8 cellular contexts compared by ENCODE assay signal in the genomic region with DNA sequence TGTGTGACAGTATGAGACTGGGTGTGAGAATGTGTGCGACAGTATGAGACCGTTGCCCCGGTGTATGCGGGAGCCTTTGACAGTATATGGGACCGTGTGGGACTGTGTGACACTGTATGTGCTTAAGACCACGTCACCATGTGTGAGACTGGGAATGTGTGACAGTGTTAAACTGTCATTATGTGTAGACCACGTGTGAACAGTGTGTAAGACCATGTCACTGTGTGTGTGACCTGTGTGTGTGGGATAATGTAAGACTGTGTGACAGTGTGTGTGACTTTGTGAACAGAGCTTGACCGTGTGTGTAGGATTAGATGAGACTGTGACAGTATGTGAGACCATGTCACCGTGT. TPM values are rescaled to one million over a fixed set of nuclear protein-coding genes. Genes with fewer than 3 reads are reported as not detected.
DNase-seq lines count a peak whose midpoint lies in the region; TF ChIP-seq lines count a peak whose summit lies in the region.

No MANE protein-coding gene starts in this region.

- peak overlapping the region; percentile 99 for H2AFZ ChIP-seq in GM23248
- H2AFZ ChIP-seq in fibroblast of lung (ENCODE audit: low read length): peak overlapping the region; percentile 100

- WGBS in GM23248 (ENCODE audit: low coverage in 1 of 2, low lambda C conversion rate in 2 of 2, missing lambda C conversion rate in 2 of 2), 2 experiments: 26 to 33% methylated on average over 9 of the region's 9 CpGs

- H3K27me3 ChIP-seq in GM23248 (replicated peaks; ENCODE audit: insufficient read depth): no peaks in the 10 kb centered on the region
- H3K27me3 ChIP-seq in Peyer's patch: no peaks in the 10 kb centered on the region
- H3K27me3 ChIP-seq in fibroblast of lung (ENCODE audit: control insufficient read depth, insufficient read depth, low read length): no peaks in the 10 kb centered on the region

- H3K4me1 ChIP-seq in GM23248 (ENCODE audit: insufficient read depth) (peaks cover 11% of the 10 kb centered on the region; the same call in 1 of the 2 replicates), Peyer's patch (peaks cover 0 to 8% (median 2%) of the 10 kb centered on the region in 4 donors), fibroblast of lung (ENCODE audit: control insufficient read depth, extremely low read depth, insufficient read depth, low read length) (peaks cover 2% of the 10 kb centered on the region)

- H3K36me3 ChIP-seq in GM23248 (ENCODE audit: low read depth) (peaks cover 28% of the 10 kb centered on the region), Peyer's patch (peaks cover 0 to 28% (median 0%) of the 10 kb centered on the region in 3 donors), fibroblast of lung (ENCODE audit: control insufficient read depth, insufficient read depth, low read length) (no peaks in the 10 kb centered on the region)

- H3K9ac ChIP-seq in GM23248 (peak overlapping the region; percentile 90), fibroblast of lung (ENCODE audit: insufficient read depth, low read length) (peak overlapping the region; percentile 87)

- in situ Hi-C loops in GM23248 (cut with MboI): no loop called here

- CTCF ChIA-PET in HEK293T (lab: Yijun Ruan, JAX): no interaction called here

- H4K20me1 ChIP-seq in GM23248 (ENCODE audit: insufficient read depth): no peaks in the 10 kb centered on the region
- no peaks in the 10 kb centered on the region for H4K20me1 ChIP-seq in fibroblast of lung (ENCODE audit: control insufficient read depth, extremely low read depth, insufficient read depth, low read length)

- DNase-seq in GM23248 (peak; percentile 23), Peyer's patch (no peak), fibroblast of lung (ENCODE audit: low read depth in 2 of 2) (no peak), skeletal muscle cell (ENCODE audit: low read depth) (no peak), T1000 (lab: John Stamatoyannopoulos, UW) (no peak), AG20443 (ENCODE audit: low spot score) (no peak), SW 1271 (lab: John Stamatoyannopoulos, UW) (no peak), HEK293T (ENCODE audit: extremely low spot score) (no peak)

- POLR2A ChIA-PET in HEK293T (lab: Yijun Ruan, JAX): no interaction called here

- peak overlapping the region; percentile 95 for H3K4me2 ChIP-seq in GM23248 (ENCODE audit: unreplicated experiment)
- H3K4me2 ChIP-seq in fibroblast of lung (ENCODE audit: extremely low read depth, insufficient read depth, low read length): peak overlapping the region; percentile 88

- TF ChIP-seq CTCF in Peyer's patch (IDR thresholded peaks at IDR 0.05) (no peak), fibroblast of lung (conservative IDR thresholded peaks at IDR 0.05 in 1 of 2, IDR thresholded peaks at IDR 0.05 in 1 of 2; ENCODE audit: low read depth in 1 of 2, low read length in 2 of 2) (no peak)

- H3K27ac ChIP-seq in GM23248: peak overlapping the region; percentile 85
- H3K27ac ChIP-seq in Peyer's patch: peak overlapping the region in 2 of 4 donors; percentile 98 to 99
- H3K27ac ChIP-seq in fibroblast of lung (ENCODE audit: insufficient read depth, low read length): peak overlapping the region; percentile 91

- TF ChIP-seq POLR2A in Peyer's patch (IDR thresholded peaks at IDR 0.05): no peak

- H3K4me3 ChIP-seq in GM23248 (peak overlapping the region; percentile 100), Peyer's patch (peak overlapping the region; percentile 81 to 96 (median 86)), fibroblast of lung (replicated peaks in 1 of 4; ENCODE audit: control extremely low read depth in 1 of 4, insufficient read depth in 1 of 4, low read depth in 3 of 4, low read length in 4 of 4) (peak overlapping the region; percentile 68 to 96 (median 94)), skeletal muscle cell (ENCODE audit: low read depth, low read length) (peak overlapping the region; percentile 90)

- H3K79me2 ChIP-seq in GM23248 (ENCODE audit: insufficient read depth) (peaks cover 21% of the 10 kb centered on the region), fibroblast of lung (ENCODE audit: control insufficient read depth, insufficient read depth, low read length) (peaks cover 7% of the 10 kb centered on the region)

- H3K9me2 ChIP-seq in GM23248 (ENCODE audit: insufficient read depth): no peaks in the 10 kb centered on the region

- peaks cover 13% of the 10 kb centered on the region; the same call in 1 of the 2 replicates for H3F3A ChIP-seq in GM23248 (ENCODE audit: insufficient read depth)

- no peaks in the 10 kb centered on the region for H3K9me3 ChIP-seq in GM23248 (ENCODE audit: low read depth)
- peaks cover 0 to 56% (median 0%) of the 10 kb centered on the region in 4 donors for H3K9me3 ChIP-seq in Peyer's patch
- peaks cover 2% of the 10 kb centered on the region for H3K9me3 ChIP-seq in fibroblast of lung (ENCODE audit: control insufficient read depth, insufficient read depth, low read depth, low read length)

TF ChIP-seq in HEK293T, 16 proteins besides CTCF, POLR2A, EP300 and RAD21:
- no peak for TF ChIP-seq FOXA1 (IDR thresholded peaks at IDR 0.05)
- TF ChIP-seq L3MBTL2 (conservative IDR thresholded peaks at IDR 0.05): no peak; the same call in none of the 2 replicates
- no peak for TF ChIP-seq ARNT (IDR thresholded peaks at IDR 0.05)
- TF ChIP-seq FOXK2 (IDR thresholded peaks at IDR 0.05): no peak
- TF ChIP-seq TARDBP (IDR thresholded peaks at IDR 0.05): no peak
- no peak for TF ChIP-seq SUZ12 (IDR thresholded peaks at IDR 0.05)
- TF ChIP-seq CTBP1 (IDR thresholded peaks at IDR 0.05; ENCODE audit: borderline replicate concordance): no peak
- TF ChIP-seq FOXM1 (IDR thresholded peaks at IDR 0.05; ENCODE audit: borderline replicate concordance): no peak
- TF ChIP-seq, protein P1, sequence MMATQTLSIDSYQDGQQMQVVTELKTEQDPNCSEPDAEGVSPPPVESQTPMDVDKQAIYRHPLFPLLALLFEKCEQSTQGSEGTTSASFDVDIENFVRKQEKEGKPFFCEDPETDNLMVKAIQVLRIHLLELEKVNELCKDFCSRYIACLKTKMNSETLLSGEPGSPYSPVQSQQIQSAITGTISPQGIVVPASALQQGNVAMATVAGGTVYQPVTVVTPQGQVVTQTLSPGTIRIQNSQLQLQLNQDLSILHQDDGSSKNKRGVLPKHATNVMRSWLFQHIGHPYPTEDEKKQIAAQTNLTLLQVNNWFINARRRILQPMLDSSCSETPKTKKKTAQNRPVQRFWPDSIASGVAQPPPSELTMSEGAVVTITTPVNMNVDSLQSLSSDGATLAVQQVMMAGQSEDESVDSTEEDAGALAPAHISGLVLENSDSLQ (IDR thresholded peaks at IDR 0.05): no peak
- no peak for TF ChIP-seq HDGF (IDR thresholded peaks at IDR 0.05; ENCODE audit: borderline replicate concordance)
- no peak for TF ChIP-seq SP1 (IDR thresholded peaks at IDR 0.05)
- TF ChIP-seq BHLHE40 (IDR thresholded peaks at IDR 0.05; ENCODE audit: borderline replicate concordance): no peak
- no peak for TF ChIP-seq ZNF384 (IDR thresholded peaks at IDR 0.05)
- TF ChIP-seq LEF1 (IDR thresholded peaks at IDR 0.05; ENCODE audit: borderline replicate concordance): no peak
- TF ChIP-seq NFRKB (IDR thresholded peaks at IDR 0.05): no peak
- TF ChIP-seq ELF4 (IDR thresholded peaks at IDR 0.05): no peak

RNA-seq across cellular contexts. Expression of a gene that starts 0.5 kb away (rescaled TPM):
- 6.7 and 8.0 TPM in 2 replicates for total RNA-seq in GM23248 (2014; rRNA removed; shearing (Covaris generic))
- polyA plus RNA-seq in GM23248 (2016; fragmentation: Nextera tagmentation; extraction: Ambion mirVana) (5.7 and 6.1 TPM in 2 replicates), fibroblast of lung (4.3 and 5.0 TPM in 2 replicates)
- total RNA-seq in Peyer's patch (1 to 10 TPM; 1.3 to 3.6 (median 3.3) TPM), fibroblast of lung (5.4 TPM in 2 replicates)
- 2.9 and 3.4 TPM in 2 replicates for polyA plus RNA-seq in fibroblast of lung (2012)
- 0.07 TPM in 1 of 2 replicates, not detected in the other for polyA minus RNA-seq in fibroblast of lung (ENCODE audit: low replicate concordance)

RNA-seq across cellular contexts. Expression of a gene that starts 11.3 kb away (rescaled TPM):
- 4.2 TPM in 2 replicates for total RNA-seq in GM23248 (2014; rRNA removed; shearing (Covaris generic))
- polyA plus RNA-seq in GM23248 (2016; fragmentation: Nextera tagmentation; extraction: Ambion mirVana): 4.8 and 5.0 TPM in 2 replicates
- 10 to 100 TPM in 1 of 4 donors, 1 to 10 TPM in 3; 1.9 to 10.7 (median 3.0) TPM for total RNA-seq in Peyer's patch
- 4.1 and 4.8 TPM in 2 replicates for total RNA-seq in fibroblast of lung
- 2.9 and 3.0 TPM in 2 replicates for polyA plus RNA-seq in fibroblast of lung
- 1.8 and 2.3 TPM in 2 replicates for polyA plus RNA-seq in fibroblast of lung (2012)
- 0.31 and 7.6 TPM in 2 replicates for polyA minus RNA-seq in fibroblast of lung (ENCODE audit: low replicate concordance)
